Comparison of ENCODE assay signal across 8 cellular contexts in the genomic region with DNA sequence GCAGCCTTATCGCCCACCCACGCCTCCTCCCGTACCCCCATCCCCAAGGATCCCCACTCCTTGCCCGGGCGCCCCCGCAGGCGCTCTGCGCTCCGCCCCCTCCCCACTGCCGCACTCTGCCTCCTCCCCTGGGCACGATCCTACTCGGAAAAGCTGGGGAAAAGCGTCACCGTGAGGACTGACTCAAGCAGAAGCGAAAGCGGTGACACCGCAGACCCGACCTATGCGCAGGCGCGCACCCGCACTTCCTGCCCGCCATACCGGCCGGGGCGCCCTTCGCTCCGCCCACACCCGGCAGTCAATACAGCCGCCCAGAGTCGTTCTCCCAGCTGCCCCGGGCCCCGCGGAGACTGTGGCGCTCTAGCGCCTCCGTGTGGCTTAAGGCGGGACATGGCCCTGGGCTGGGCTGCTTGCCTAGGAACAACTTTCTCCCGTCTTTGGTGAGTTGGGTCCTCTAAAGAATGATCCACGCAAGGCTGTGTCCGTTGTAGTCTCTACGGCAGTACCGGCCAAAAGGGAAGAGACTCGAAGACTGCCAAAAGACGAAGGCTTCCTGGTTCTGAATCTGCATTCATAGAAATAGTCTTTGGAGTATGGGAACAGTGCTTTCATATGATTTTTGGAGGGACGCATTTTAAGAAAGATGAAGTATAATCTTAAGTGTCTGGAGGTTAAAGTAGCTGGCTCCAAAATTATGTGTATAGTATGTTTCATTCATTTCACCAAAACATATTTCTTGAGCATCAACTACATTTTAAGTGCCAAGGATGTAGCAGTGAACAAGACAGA. TPM values are rescaled to one million over a fixed set of nuclear protein-coding genes. Genes with fewer than 3 reads are reported as not detected.
DNase-seq lines count a peak whose midpoint lies in the region; ATAC-seq lines count a peak whose summit lies in the region.

A gene (minus strand): TSS at position 207 of the 789 bp plus-strand sequence. CDS start 7,432 bp downstream, outside the sequence.

- peaks cover 0 to 3% (median 0%) of the 10 kb centered on the region in 3 donors for H3K36me3 Mint-ChIP-seq in naive thymus-derived CD8-positive, alpha-beta T cell

- ATAC-seq in GM21825 (IDR thresholded peaks at IDR 0.05; ENCODE audit: unreplicated experiment): peak; percentile 95
- ATAC-seq in naive thymus-derived CD8-positive, alpha-beta T cell: peak; percentile 89 to 91

- H3K9me3 Mint-ChIP-seq in naive thymus-derived CD8-positive, alpha-beta T cell: no peaks in the 10 kb centered on the region

- POLR2A ChIA-PET in naive thymus-derived CD8-positive, alpha-beta T cell (lab: Charles Lee): interaction anchor here (0.6 to 1.1 kb wide), 5 partner anchors 10 to 223 kb away, joined by 3 to 6 read pairs (median 4); no protein-coding TSS in a partner anchor

- peak within 1 kb of the TSS; percentile 92 to 97 (median 94) for H3K4me3 Mint-ChIP-seq in naive thymus-derived CD8-positive, alpha-beta T cell

- H3K27me3 Mint-ChIP-seq in naive thymus-derived CD8-positive, alpha-beta T cell: peaks cover 0 to 3% (median 0%) of the 10 kb centered on the region in 5 donors

- H3K4me1 Mint-ChIP-seq in naive thymus-derived CD8-positive, alpha-beta T cell: peaks cover 18 to 42% (median 36%) of the 10 kb centered on the region in 4 donors

- H3K27ac Mint-ChIP-seq in naive thymus-derived CD8-positive, alpha-beta T cell: peak within 1 kb of the TSS; percentile 95 to 99 (median 99)

- DNase-seq in Daoy (ENCODE audit: low read depth) (peak; percentile 99), Kasumi-1 (lab: John Stamatoyannopoulos, UW) (peak; percentile 94 to 96), RPMI7951 (ENCODE audit: low read depth) (peak; percentile 95), fibroblast of gingiva (ENCODE audit: low read depth) (peak; percentile 97)
- DNase-seq in activated T-helper 1 cell treated with anti-CD3 and anti-CD28 coated beads, Interleukin-2, amount 50 U/mL, for 16 hours (ENCODE audit: low read depth in 1 of 2, low spot score in 1 of 2): peak; percentile 95 to 98
- peak; percentile 93 to 98 (median 98) for DNase-seq in naive thymus-derived CD8-positive, alpha-beta T cell
- DNase-seq in stimulated activated naive CD4-positive, alpha-beta T cell treated with Interleukin-2 at 50 U/mL for 16 hours (lab: John Stamatoyannopoulos, UW): peak; percentile 96

RNA-seq across cellular contexts. Expression of the gene that starts here (rescaled TPM):
- 30.2 and 34.3 TPM in 2 replicates for total RNA-seq in Daoy (2014; rRNA removed; shearing (Covaris generic))
- 23.5 and 32.1 TPM in 2 replicates for total RNA-seq in RPMI7951 (2014; rRNA removed; shearing (Covaris generic))
- 10 to 100 TPM; 67.4 to 72.2 TPM for total RNA-seq in naive thymus-derived CD8-positive, alpha-beta T cell
- polyA plus RNA-seq in naive thymus-derived CD8-positive, alpha-beta T cell: 10 to 100 TPM; 37.1 to 55.7 (median 38.2) TPM

Comparison
In these comparisons a context has a peak if more than half of its experiments do, and no peak if none do; other contexts are left out.
1. Peak in every context shown above with its lines: DNase-seq and ATAC-seq.